In genomic region chr5:126354012-126354856, GRCh38 we compare ENCODE assay signal across 8 cellular contexts.
DNase-seq lines count a peak whose midpoint lies in the region; ATAC-seq and TF ChIP-seq lines count a peak whose summit lies in the region.

No MANE protein-coding gene starts in this region.

- H3K9me3 Mint-ChIP-seq in WTC11 = no peaks in the 10 kb centered on the region

- peak overlapping the region; percentile 17 to 49 for H3K4me3 ChIP-seq in foreskin fibroblast (ENCODE audit: low read depth in 1 of 2, low read length in 2 of 2)
- H3K4me3 ChIP-seq in trophoblast cell (ENCODE audit: low read depth, low read length) = no peak overlapping the region

- H3K27me3 ChIP-seq in trophoblast cell (ENCODE audit: insufficient read depth, low read length) = no peaks in the 10 kb centered on the region

- peak overlapping the region; percentile 80 for H3K27ac ChIP-seq in trophoblast cell (ENCODE audit: low read depth, low read length)

- no peak overlapping the region for H2BK120ac ChIP-seq in trophoblast cell (ENCODE audit: insufficient read depth, low read length, poor library complexity)

- H3K4ac ChIP-seq in trophoblast cell (ENCODE audit: low read depth, low read length) = no peak overlapping the region

- no peak overlapping the region for H3K14ac ChIP-seq in trophoblast cell (ENCODE audit: low read length)

- H4K91ac ChIP-seq in trophoblast cell (ENCODE audit: low read depth, low read length) = no peak overlapping the region

- H3K23ac ChIP-seq in trophoblast cell (ENCODE audit: low read length) = no peak overlapping the region

- H3K36me3 Mint-ChIP-seq in WTC11 = no peaks in the 10 kb centered on the region

- no peaks in the 10 kb centered on the region for H3K9me3 ChIP-seq in trophoblast cell (ENCODE audit: insufficient read depth, low read depth, low read length)

- no peaks in the 10 kb centered on the region for H3K27me3 Mint-ChIP-seq in WTC11 (ENCODE audit: low read depth)

- no peak overlapping the region for H4K8ac ChIP-seq in trophoblast cell (ENCODE audit: low read depth, low read length)

- no peak overlapping the region for H3K18ac ChIP-seq in trophoblast cell (ENCODE audit: low read length)

- POLR2A ChIA-PET in WTC11 (lab: Charles Lee) = no interaction called here

- TF ChIP-seq CTCF in AG09319 (IDR thresholded peaks at IDR 0.05; ENCODE audit: low read depth, low read length) = peak; percentile 35
- peak; percentile 59 for TF ChIP-seq CTCF in GM13977 (IDR thresholded peaks at IDR 0.05; ENCODE audit: extremely low read depth, insufficient read depth, missing control alignments)
- TF ChIP-seq CTCF in WTC11 (IDR thresholded peaks at IDR 0.05) = no peak
- peak; percentile 32 for TF ChIP-seq CTCF in foreskin fibroblast (IDR thresholded peaks at IDR 0.05; ENCODE audit: low read depth, low read length)

- no CpG with 5 or more reads among the region's 6 CpGs for WGBS in trophoblast cell (ENCODE audit: extremely low coverage, insufficient coverage, insufficient read length)

- ATAC-seq in WTC11 (peak; percentile 16; the same call in 1 of the 2 replicates), GM21447 (IDR thresholded peaks at IDR 0.05; ENCODE audit: unreplicated experiment) (no peak), GM18909 (IDR thresholded peaks at IDR 0.05; ENCODE audit: poor library complexity, unreplicated experiment) (no peak)

- peak overlapping the region; percentile 60; the same call in 1 of the 2 replicates for H3K27ac Mint-ChIP-seq in WTC11

- H4K12ac ChIP-seq in trophoblast cell (ENCODE audit: low read depth, low read length) = no peak overlapping the region

- no peak overlapping the region for H2AFZ ChIP-seq in trophoblast cell (ENCODE audit: insufficient read depth, low read length, poor library complexity)

- no peaks in the 10 kb centered on the region for H3K4me1 ChIP-seq in trophoblast cell (ENCODE audit: control insufficient read depth in 1 of 2, insufficient read depth in 2 of 2, low read length in 2 of 2)

- DNase-seq in AG09319 (ENCODE audit: extremely low read depth, low read depth) = peak; percentile 96
- DNase-seq in GM13977 (ENCODE audit: low spot score) = peak; percentile 52
- peak; percentile 70 for DNase-seq in NAMALWA (ENCODE audit: low spot score)
- no peak for DNase-seq in WTC11 (ENCODE audit: low spot score)
- peak; percentile 92 to 93 for DNase-seq in foreskin fibroblast
- DNase-seq in trophoblast cell = peak; percentile 56 to 81

- in situ Hi-C loops in GM13977 (cut with MboI; ENCODE audit: low pct_unique_long_range_greater_than_20kb, low sequenced_read_pairs, unreplicated experiment) = no loop called here

- no peak overlapping the region for H3K4me3 Mint-ChIP-seq in WTC11

- H3K79me2 ChIP-seq in trophoblast cell (ENCODE audit: control insufficient read depth, insufficient read depth, low read length, poor library complexity) = no peaks in the 10 kb centered on the region

- H3K79me1 ChIP-seq in trophoblast cell (ENCODE audit: low read length) = peaks cover 9% of the 10 kb centered on the region

- no peak overlapping the region for H2BK5ac ChIP-seq in trophoblast cell (ENCODE audit: low read depth, low read length, poor library complexity)

- peak overlapping the region; percentile 4 for H3K4me2 ChIP-seq in trophoblast cell (ENCODE audit: low read length)

- no peak overlapping the region for H2AK5ac ChIP-seq in trophoblast cell (ENCODE audit: low read length)

- H3K36me3 ChIP-seq in trophoblast cell (ENCODE audit: control insufficient read depth in 1 of 2, insufficient read depth in 2 of 2, low read length in 2 of 2) = no peaks in the 10 kb centered on the region

- no peak overlapping the region for H3K9ac ChIP-seq in trophoblast cell (ENCODE audit: low read length)

- peaks cover 25% of the 10 kb centered on the region for H3K4me1 Mint-ChIP-seq in WTC11

- CTCF ChIA-PET in WTC11 (lab: Charles Lee) = interaction anchor here (0.7 to 4.1 kb wide), 5 partner anchors 69 to 186 kb away, joined by 3 to 24 read pairs (median 3); no protein-coding TSS in a partner anchor

- H2BK12ac ChIP-seq in trophoblast cell (ENCODE audit: low read length) = no peak overlapping the region

TF ChIP-seq in WTC11, 78 proteins besides CTCF, POLR2A, EP300 and RAD21 (continues in another document):
- TF ChIP-seq JAZF1 (CRISPR knock-in tag; IDR thresholded peaks at IDR 0.05) = no peak
- no peak for TF ChIP-seq FOXJ3 (CRISPR knock-in tag; IDR thresholded peaks at IDR 0.05; ENCODE audit: borderline replicate concordance)
- TF ChIP-seq IRF2 (CRISPR knock-in tag; IDR thresholded peaks at IDR 0.05; ENCODE audit: borderline replicate concordance, low read depth) = no peak
- no peak for TF ChIP-seq ZNF281 (CRISPR knock-in tag; IDR thresholded peaks at IDR 0.05)
- no peak for TF ChIP-seq ERG (CRISPR knock-in tag; IDR thresholded peaks at IDR 0.05)
- TF ChIP-seq HMGA2 (CRISPR knock-in tag; IDR thresholded peaks at IDR 0.05) = no peak
- no peak for TF ChIP-seq AR (CRISPR knock-in tag; IDR thresholded peaks at IDR 0.05)
- TF ChIP-seq ZBTB21 (CRISPR knock-in tag; IDR thresholded peaks at IDR 0.05; ENCODE audit: borderline replicate concordance) = no peak
- TF ChIP-seq GRHL2 (CRISPR knock-in tag; IDR thresholded peaks at IDR 0.05; ENCODE audit: insufficient replicate concordance, severe bottlenecking) = no peak
- TF ChIP-seq E2F5 (CRISPR knock-in tag; IDR thresholded peaks at IDR 0.05) = no peak
- no peak for TF ChIP-seq TEAD4 (CRISPR knock-in tag; IDR thresholded peaks at IDR 0.05)
- no peak for TF ChIP-seq ZBTB43 (CRISPR knock-in tag; IDR thresholded peaks at IDR 0.05)
